ENCODE assay signal across 13 cellular contexts in genomic region chr17:10196936-10197335, GRCh38. TPM values are rescaled to one million over a fixed set of nuclear protein-coding genes. Genes with fewer than 3 reads are reported as not detected.
DNase-seq lines count a peak whose midpoint lies in the region; ATAC-seq and TF ChIP-seq lines count a peak whose summit lies in the region.
"Had no signal": no experiment of that assay in that cellular context is flagged by ENCODE, and none has a peak within 500 bp of the region (broad histone marks: within the 10 kb centered on the region; RNA-seq: fewer than 3 reads in every experiment).

No MANE protein-coding gene starts in this region.

- peaks cover 30% of the 10 kb centered on the region for H3K4me1 Mint-ChIP-seq in brain
- peaks cover 13% of the 10 kb centered on the region for H3K4me1 Mint-ChIP-seq in stimulated activated effector memory CD8-positive, alpha-beta T cell treated with anti-CD3 and anti-CD28 coated beads, Interleukin-12 subunit alpha, Interleukin-12 subunit beta, amount 100 ng/mL, for 72 hours
- H3K4me1 Mint-ChIP-seq: memory B cell had no signal

- peak overlapping the region; percentile 50 to 82 (median 78) for H3K4me3 Mint-ChIP-seq in brain
- peak overlapping the region; percentile 81 for H3K4me3 Mint-ChIP-seq in stimulated activated effector memory CD8-positive, alpha-beta T cell treated with anti-CD3 and anti-CD28 coated beads, Interleukin-12 subunit alpha, Interleukin-12 subunit beta, amount 100 ng/mL, for 72 hours
- H3K4me3 Mint-ChIP-seq: CD4-positive, CD25-positive, alpha-beta regulatory T cell; memory B cell had no signal

- peak overlapping the region in 1 of 5 experiments; percentile 33 for H3K27ac Mint-ChIP-seq in brain
- H3K27ac Mint-ChIP-seq in stimulated activated effector memory CD8-positive, alpha-beta T cell treated with anti-CD3 and anti-CD28 coated beads, Interleukin-12 subunit alpha, Interleukin-12 subunit beta, amount 100 ng/mL, for 72 hours, result no peak overlapping the region
- H3K27ac Mint-ChIP-seq: CD4-positive, CD25-positive, alpha-beta regulatory T cell; memory B cell had no signal

- TF ChIP-seq CTCF in brain (conservative IDR thresholded peaks at IDR 0.05), result no peak

- no peak overlapping the region for H3K27ac ChIP-seq in mesodermal cell (ENCODE audit: low read depth, low read length, severe bottlenecking)

- no peaks in the 10 kb centered on the region for H3K4me1 ChIP-seq in ES-I3 (ENCODE audit: insufficient read depth, low read length)
- H3K4me1 ChIP-seq in mesodermal cell (ENCODE audit: control insufficient read depth, insufficient read depth, low read length, poor library complexity, severe bottlenecking), result peaks cover 13% of the 10 kb centered on the region

- peaks cover 24 to 42% (median 34%) of the 10 kb centered on the region in 5 experiments for H3K9me3 Mint-ChIP-seq in brain
- H3K9me3 Mint-ChIP-seq in stimulated activated effector memory CD8-positive, alpha-beta T cell treated with anti-CD3 and anti-CD28 coated beads, Interleukin-12 subunit alpha, Interleukin-12 subunit beta, amount 100 ng/mL, for 72 hours, result peaks cover 16% of the 10 kb centered on the region

- peak overlapping the region; percentile 89; the same call in 1 of the 2 replicates for H3K9ac ChIP-seq in ES-I3 (ENCODE audit: low read depth, low read length)

- peaks cover 5% of the 10 kb centered on the region for H3K9me3 ChIP-seq in ES-I3 (ENCODE audit: control insufficient read depth, insufficient read depth, low read length)
- H3K9me3 ChIP-seq in mesodermal cell (ENCODE audit: control insufficient read depth, low read length), result peaks cover 20% of the 10 kb centered on the region

- WGBS in mesodermal cell (ENCODE audit: insufficient coverage in 2 of 2), 2 experiments, result 80% methylated on average over 1 of the region's 4 CpGs; no CpG with 5 or more reads in 1 of the 2 experiments

- H3K36me3 ChIP-seq in ES-I3 (ENCODE audit: insufficient read depth, low read length), result no peaks in the 10 kb centered on the region
- peaks cover 4% of the 10 kb centered on the region for H3K36me3 ChIP-seq in mesodermal cell (ENCODE audit: control insufficient read depth, insufficient read depth, low read length)

- H3K36me3 Mint-ChIP-seq in brain, result peaks cover 40% of the 10 kb centered on the region
- no peaks in the 10 kb centered on the region for H3K36me3 Mint-ChIP-seq in stimulated activated effector memory CD8-positive, alpha-beta T cell treated with anti-CD3 and anti-CD28 coated beads, Interleukin-12 subunit alpha, Interleukin-12 subunit beta, amount 100 ng/mL, for 72 hours
- H3K36me3 Mint-ChIP-seq: memory B cell had no signal

- peaks cover 13% of the 10 kb centered on the region for H3K27me3 Mint-ChIP-seq in brain

- no peak for DNase-seq in stimulated activated effector memory CD8-positive, alpha-beta T cell treated with anti-CD3 and anti-CD28 coated beads, Interleukin-12 subunit alpha, Interleukin-12 subunit beta, amount 100 ng/mL, for 72 hours (ENCODE audit: low spot score in 2 of 2)
- DNase-seq in SKM-1 treated with dmso at 0.1 percent for 144 hours (lab: John Stamatoyannopoulos, UW; ENCODE audit: unreplicated experiment), result no peak
- DNase-seq: CD4-positive, CD25-positive, alpha-beta regulatory T cell; effector CD4-positive, alpha-beta T cell; GDM1; PC-3 had no signal

- H3K4me3 ChIP-seq in mesodermal cell (ENCODE audit: extremely low read depth, insufficient read depth, low read length, poor library complexity, severe bottlenecking), result peak overlapping the region; percentile 73

- ATAC-seq in stimulated activated effector memory CD8-positive, alpha-beta T cell treated with anti-CD3 and anti-CD28 coated beads, Interleukin-12 subunit alpha, Interleukin-12 subunit beta, amount 100 ng/mL, for 72 hours, result no peak
- no peak for ATAC-seq in HG02973 (IDR thresholded peaks at IDR 0.05; ENCODE audit: unreplicated experiment)
- ATAC-seq in GM21825 (IDR thresholded peaks at IDR 0.05; ENCODE audit: unreplicated experiment), result no peak
- ATAC-seq in HG03342 (IDR thresholded peaks at IDR 0.05; ENCODE audit: unreplicated experiment), result no peak
- ATAC-seq: PC-3 had no signal

RNA-seq across cellular contexts. Expression of gene GAS7, which starts 1.5 kb away (rescaled TPM):
- 60.2 TPM for polyA plus RNA-seq in brain (ENCODE audit: insufficient read depth, low read depth, low replicate concordance)
- polyA plus RNA-seq in mesodermal cell (2013, experiment 1 of 2), result 18.3 TPM
- polyA plus RNA-seq in mesodermal cell (2013, experiment 2 of 2), result 20.5 TPM
